Comparison of ENCODE assay signal across 22 cellular contexts in the genomic region with DNA sequence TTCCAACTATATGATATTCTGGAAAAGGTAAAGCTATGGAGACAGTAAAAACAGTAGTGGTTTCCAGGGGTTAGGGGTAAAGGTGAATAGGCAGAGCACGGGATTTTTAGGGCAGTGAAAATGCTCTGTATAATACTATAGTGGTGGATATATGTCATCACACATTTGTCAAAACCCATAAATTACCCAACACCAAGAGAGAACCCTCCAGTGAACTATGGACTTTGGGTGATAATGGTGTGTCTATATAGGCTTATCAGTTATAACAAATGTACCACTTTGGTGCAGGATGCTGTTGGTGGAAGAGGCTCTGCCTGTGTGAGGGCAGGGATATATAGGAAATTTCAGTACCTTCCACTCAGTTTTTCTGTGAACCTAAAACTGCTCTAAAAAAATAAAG.
"Had no signal": no experiment of that assay in that cellular context is flagged by ENCODE, and none has a peak within 500 bp of the region (broad histone marks: within the 10 kb centered on the region; RNA-seq: fewer than 3 reads in every experiment).

No MANE protein-coding gene starts in this region.

- H3K9ac ChIP-seq: KMS-11 had no signal

- H3K27ac ChIP-seq: KMS-11, PC-9 had no signal

- H2AFZ ChIP-seq: PC-9 had no signal

- H3K27me3 ChIP-seq: MG63 had no signal

- ATAC-seq: activated T-cell treated with anti-CD3 and anti-CD28 coated beads, Interleukin-2, amount 50 U/mL, for 72 hours had no signal

- H3K4me3 ChIP-seq: MG63 had no signal

- FAIRE-seq: colon had no signal

- H3K36me3 ChIP-seq: MG63 had no signal

- DNase-seq: activated B cell treated with CpG ODN at 0.5 μM for 24 hours; activated CD4-positive, alpha-beta memory T cell treated with anti-CD3 and anti-CD28 coated beads, Interleukin-2, amount 10 ng/mL, durations not matched to agents 7 days and 5 days; activated CD4-positive, alpha-beta T cell treated with anti-CD3 and anti-CD28 coated beads for 1 hour; activated CD4-positive, alpha-beta T cell treated with anti-CD3 and anti-CD28 coated beads, Interleukin-2, amount 50 U/mL, for 1 hour; activated CD8-positive, alpha-beta memory T cell treated with anti-CD3 and anti-CD28 coated beads, Interleukin-2, amount 50 U/mL, for 4 hours; activated gamma-delta T cell treated with Interleukin-2 at 50 U/mL for 16 hours; activated naive CD4-positive, alpha-beta T cell treated with anti-CD3 and anti-CD28 coated beads, Interleukin-2, amount 10 ng/mL, durations not matched to agents 7 days and 5 days; activated naive CD8-positive, alpha-beta T cell treated with anti-CD3 and anti-CD28 coated beads for 36 hours; activated T-cell treated with anti-CD3 and anti-CD28 coated beads, Interleukin-2, amount 50 U/mL, for 72 hours; cerebellar nuclear complex; MG63; NCI-H1092 treated with DMSO at 0.1 percent for 48 hours; NCI-H1417 treated with DMSO at 0.1 percent for 48 hours; NCI-H1694; NCI-H2029 treated with DMSO at 0.1 percent for 48 hours; NCI-H510A treated with DMSO at 0.1 percent for 48 hours; NCI-H69; NK-92 treated with Interleukin-12 subunit alpha and Interleukin-12 subunit beta, amount 100 ng/mL, for 24 hours; PC-9; SHP77 treated with DMSO at 0.1 percent for 48 hours had no signal

- H3K9me3 ChIP-seq: MG63 had no signal
